ENCODE assay signal across 24 cellular contexts in genomic region chr3:141506071-141506470, GRCh38. TPM values are rescaled to one million over a fixed set of nuclear protein-coding genes. Genes with fewer than 3 reads are reported as not detected.
DNase-seq lines count a peak whose midpoint lies in the region; ATAC-seq, FAIRE-seq and TF ChIP-seq lines count a peak whose summit lies in the region.
"Had no signal": no experiment of that assay in that cellular context is flagged by ENCODE, and none has a peak within 500 bp of the region (broad histone marks: within the 10 kb centered on the region; RNA-seq: fewer than 3 reads in every experiment).

No MANE protein-coding gene starts in this region.

- peaks cover 77% of the 10 kb centered on the region for H3K79me2 ChIP-seq in HepG2 (ENCODE audit: insufficient read depth, low read length)

- no peaks in the 10 kb centered on the region; a peak in 1 of 5 replicates for H3K36me3 ChIP-seq in HepG2 (replicated peaks in 1 of 2; ENCODE audit: control insufficient read depth in 1 of 2, insufficient read depth in 2 of 2, low read length in 2 of 2)
- no peaks in the 10 kb centered on the region for H3K36me3 ChIP-seq in right lobe of liver
- H3K36me3 ChIP-seq: BE2C, BLaER1 had no signal

- no peak for FAIRE-seq in HepG2 (lab: Jason Lieb, UNC)
- FAIRE-seq: A204.1, D721Med, G401.6, GM12891, GM19239 had no signal

- CTCF ChIA-PET in HepG2 (lab: Yijun Ruan, JAX; ENCODE audit: low intra/inter-chr PET ratio, low total read pairs): no interaction called here

- no peak overlapping the region for H3K4me2 ChIP-seq in HepG2 (ENCODE audit: low read depth, low read length)
- H3K4me2 ChIP-seq: BLaER1 had no signal

- no peak overlapping the region for H3K4me3 Mint-ChIP-seq in T-helper 17 cell
- H3K4me3 Mint-ChIP-seq: CD14-positive monocyte; CD8-positive, alpha-beta T cell had no signal

- POLR2A ChIA-PET in HepG2 (lab: Yijun Ruan, JAX): no interaction called here

- H3K27ac ChIP-seq in HepG2 (ENCODE audit: extremely low read length, insufficient read depth, low read length) (peak overlapping the region; percentile 60), right lobe of liver (no peak overlapping the region), epithelial cell of prostate (peak overlapping the region; percentile 29)
- H3K27ac ChIP-seq: BLaER1 had no signal

- in situ Hi-C loops in HepG2 (cut with HindIII; ENCODE audit: extremely low pct_ligation_motif_present, low pct_unique_long_range_greater_than_20kb): no loop called here

- no peak overlapping the region for H2AFZ ChIP-seq in HepG2 (ENCODE audit: low read length)

- no peaks in the 10 kb centered on the region; the same call in 1 of the 2 replicates for H4K20me1 ChIP-seq in HepG2 (ENCODE audit: insufficient read depth, low read length)

- TF ChIP-seq POLR2A in HepG2 (IDR thresholded peaks at IDR 0.05; ENCODE audit: insufficient read depth in 1 of 2, low read depth in 2 of 2, low read length in 2 of 2) (no peak), right lobe of liver (IDR thresholded peaks at IDR 0.05) (no peak)

- no TSS peak for BruUV-seq in HepG2 (replicated peaks; lab: Mats Ljungman, UMichigan)

- H3K27me3 ChIP-seq in HepG2 (ENCODE audit: control insufficient read depth in 1 of 2, insufficient read depth in 2 of 2, low read length in 2 of 2) (no peaks in the 10 kb centered on the region), right lobe of liver (no peaks in the 10 kb centered on the region)
- H3K27me3 ChIP-seq: BE2C, BLaER1 had no signal

- ATAC-seq in HepG2 (no peak), right lobe of liver (no peak), T-helper 17 cell (no peak), HG03565 (IDR thresholded peaks at IDR 0.05; ENCODE audit: unreplicated experiment) (no peak), GM19395 (IDR thresholded peaks at IDR 0.05; ENCODE audit: unreplicated experiment) (no peak)
- ATAC-seq: CD8-positive, alpha-beta T cell had no signal

- H3K9ac ChIP-seq in HepG2 (ENCODE audit: insufficient read depth, low read depth, low read length): no peak overlapping the region
- H3K9ac ChIP-seq: BLaER1 had no signal

- peaks cover 55% of the 10 kb centered on the region for H3K4me1 ChIP-seq in HepG2 (ENCODE audit: insufficient read depth, low read length)
- no peaks in the 10 kb centered on the region for H3K4me1 ChIP-seq in right lobe of liver
- H3K4me1 ChIP-seq: BE2C, BLaER1 had no signal

- H3K4me1 Mint-ChIP-seq in T-helper 17 cell: peaks cover 32% of the 10 kb centered on the region

- peaks cover 3% of the 10 kb centered on the region for H3K36me3 Mint-ChIP-seq in T-helper 17 cell (ENCODE audit: low read depth)

- intact Hi-C loops in HepG2 (cut with micrococcal nuclease; ENCODE audit: unreplicated experiment) (no loop called here), right lobe of liver (cut with DNase I) (no loop called here)

- no peaks in the 10 kb centered on the region for H3K27me3 Mint-ChIP-seq in T-helper 17 cell

- H3K27ac Mint-ChIP-seq in T-helper 17 cell: peak overlapping the region; percentile 56
- H3K27ac Mint-ChIP-seq: CD14-positive monocyte; CD8-positive, alpha-beta T cell had no signal

- no peak for TF ChIP-seq EP300 in HepG2 (IDR thresholded peaks at IDR 0.05; ENCODE audit: low read depth in 2 of 2, low read length in 2 of 2)
- no peak for TF ChIP-seq EP300 in HepG2 (CRISPR knock-in tag; IDR thresholded peaks at IDR 0.05; ENCODE audit: borderline replicate concordance)

- WGBS in HepG2 (ENCODE audit: low lambda C conversion rate): 98% methylated on average over 3 of the region's 3 CpGs
- 92% methylated on average over 3 of the region's 3 CpGs for WGBS in right lobe of liver (ENCODE audit: insufficient coverage, low coverage, low lambda C conversion rate, missing lambda C conversion rate)

- no peak for TF ChIP-seq RAD21 in HepG2 (CRISPR knock-in tag; IDR thresholded peaks at IDR 0.05)

- H3K4me3 ChIP-seq in HepG2 (replicated peaks in 1 of 3; ENCODE audit: insufficient read depth in 1 of 3, low read depth in 2 of 3, low read length in 3 of 3): no peak overlapping the region
- no peak overlapping the region for H3K4me3 ChIP-seq in right lobe of liver
- H3K4me3 ChIP-seq: BLaER1 had no signal

- TF ChIP-seq CTCF in HepG2 (CRISPR knock-in tag; IDR thresholded peaks at IDR 0.05) (no peak), right lobe of liver (IDR thresholded peaks at IDR 0.05) (no peak)

- H3K9me3 ChIP-seq in HepG2 (ENCODE audit: low read length) (no peaks in the 10 kb centered on the region), right lobe of liver (no peaks in the 10 kb centered on the region), T-helper 17 cell (ENCODE audit: control insufficient read depth, low read length, poor library complexity, severe bottlenecking) (no peaks in the 10 kb centered on the region)
- H3K9me3 ChIP-seq: BE2C, Caco-2 had no signal

- DNase-seq in HepG2 (ENCODE audit: low spot score): no peak
- DNase-seq in right lobe of liver: no peak
- DNase-seq in T-helper 17 cell: no peak
- DNase-seq in epithelial cell of prostate (ENCODE audit: low read depth, low spot score): no peak
- DNase-seq in superior temporal gyrus (ENCODE audit: extremely low spot score): peak; percentile 42
- DNase-seq in NOMO-1 treated with DMSO at 0.1 percent for 48 hours (lab: John Stamatoyannopoulos, UW; ENCODE audit: unreplicated experiment): no peak
- DNase-seq: 8988T; ACHN; BE2C; C1 segment of cervical spinal cord; Caco-2; Calu3; CD8-positive, alpha-beta T cell; DMS79 treated with DMSO at 0.1 percent for 48 hours; GF-D8 had no signal

TF ChIP-seq in HepG2, 621 proteins besides CTCF, POLR2A, EP300 and RAD21:
- no peak for TF ChIP-seq SMARCC2 (IDR thresholded peaks at IDR 0.05)
- no peak for TF ChIP-seq ZNF747 (CRISPR knock-in tag; IDR thresholded peaks at IDR 0.05; ENCODE audit: borderline replicate concordance)
- TF ChIP-seq ZNF672 (CRISPR knock-in tag; IDR thresholded peaks at IDR 0.05): no peak
- TF ChIP-seq MTF2 (CRISPR knock-in tag; IDR thresholded peaks at IDR 0.05; ENCODE audit: borderline replicate concordance): no peak
- TF ChIP-seq ZNF704 (CRISPR knock-in tag; IDR thresholded peaks at IDR 0.05; ENCODE audit: borderline replicate concordance): no peak
- no peak for TF ChIP-seq HIC2 (CRISPR knock-in tag; IDR thresholded peaks at IDR 0.05; ENCODE audit: low read depth)
- no peak for TF ChIP-seq ZSCAN20 (CRISPR knock-in tag; IDR thresholded peaks at IDR 0.05; ENCODE audit: borderline replicate concordance)
- no peak for TF ChIP-seq ZC3H13 (CRISPR knock-in tag; IDR thresholded peaks at IDR 0.05)
- TF ChIP-seq ZNF235 (CRISPR knock-in tag; IDR thresholded peaks at IDR 0.05; ENCODE audit: borderline replicate concordance): no peak

RNA-seq across cellular contexts. Expression of gene RASA2, which starts 19.2 kb away (rescaled TPM):
- total RNA-seq in HepG2 (2016; rRNA removed; fragmentation: Illumina TruSeq; extraction: Trizol): 8.5 and 10.7 TPM in 2 replicates
- total RNA-seq in HepG2 (2016; cell fraction: cytosol; rRNA removed; fragmentation: Illumina TruSeq; extraction: Trizol; ENCODE audit: low read depth): 3.6 and 5.2 TPM in 2 replicates
- total RNA-seq in HepG2 (2016; cell fraction: insoluble cytoplasmic fraction; rRNA removed; fragmentation: Illumina TruSeq; extraction: Trizol): 8.6 and 10.3 TPM in 2 replicates
- total RNA-seq in HepG2 (2016; cell fraction: membrane; rRNA removed; fragmentation: Illumina TruSeq; extraction: Trizol): 3.4 and 4.9 TPM in 2 replicates
- total RNA-seq in HepG2 (2016; cell fraction: nucleus; rRNA removed; fragmentation: Illumina TruSeq; extraction: Trizol): 14.0 and 14.2 TPM in 2 replicates
- polyA plus RNA-seq in HepG2 (2011; rRNA removed): 4.8 and 5.4 TPM in 2 replicates
- 1.7 and 2.9 TPM in 2 replicates for polyA plus RNA-seq in HepG2 (2011; cell fraction: cytosol; rRNA removed)
- polyA plus RNA-seq in HepG2 (2011; cell fraction: nucleus; rRNA removed): 5.9 and 7.2 TPM in 2 replicates
- 4.2 and 4.9 TPM in 2 replicates for polyA plus RNA-seq in HepG2 (2012)
- 0.27 and 0.46 TPM in 2 replicates for polyA plus RNA-seq in HepG2 (2016; cell fraction: cytosol; fragmentation: Illumina TruSeq; extraction: Trizol; ENCODE audit: low read depth)
- polyA plus RNA-seq in HepG2 (2016; cell fraction: insoluble cytoplasmic fraction; fragmentation: Illumina TruSeq; extraction: Trizol; ENCODE audit: low read depth): 6.2 and 6.4 TPM in 2 replicates
- 1.2 TPM in 2 replicates for polyA plus RNA-seq in HepG2 (2016; cell fraction: membrane; fragmentation: Illumina TruSeq; extraction: Trizol; ENCODE audit: low read depth)
- 13.4 and 13.5 TPM in 2 replicates for polyA plus RNA-seq in HepG2 (2016; cell fraction: nucleus; fragmentation: Illumina TruSeq; extraction: Trizol; ENCODE audit: insufficient read depth, low read depth)
- 2.8 and 4.0 TPM in 2 replicates for polyA minus RNA-seq in HepG2 (2011; rRNA and poly(A)+ RNA removed; ENCODE audit: low replicate concordance)
- 6.3 and 7.7 TPM in 2 replicates for polyA minus RNA-seq in HepG2 (2011; cell fraction: cytosol; rRNA and poly(A)+ RNA removed)
- polyA minus RNA-seq in HepG2 (2011; cell fraction: nucleus; rRNA and poly(A)+ RNA removed): 19.6 and 20.8 TPM in 2 replicates
- total RNA-seq in right lobe of liver: 1 to 10 TPM; 3.5 to 7.9 (median 5.5) TPM
- total RNA-seq in T-helper 17 cell: 10 to 100 TPM; 56.7 to 57.9 TPM

Comparison
In these comparisons a context has a peak if more than half of its experiments do, and no peak if none do; other contexts are left out.
1. H3K27ac ChIP-seq: peak in HepG2 (single experiment) and epithelial cell of prostate (single experiment); none in right lobe of liver (0 of 3).